In genomic region chr11:11978098-11978637, GRCh38 we compare ENCODE assay signal across 1 cellular context.
TF ChIP-seq lines count a peak whose summit lies in the region.

No MANE protein-coding gene starts in this region.

TF ChIP-seq in IMR-90, 13 proteins besides CTCF, POLR2A, EP300 and RAD21:
- no peak for TF ChIP-seq RCOR1 (IDR thresholded peaks at IDR 0.05; ENCODE audit: insufficient replicate concordance, low read length)
- TF ChIP-seq CHD1 (IDR thresholded peaks at IDR 0.05; ENCODE audit: low read depth, low read length): no peak
- TF ChIP-seq MAZ (IDR thresholded peaks at IDR 0.05; ENCODE audit: borderline replicate concordance, low read depth, low read length): no peak
- no peak for TF ChIP-seq FOS (IDR thresholded peaks at IDR 0.05; ENCODE audit: low read depth, low read length)
- no peak for TF ChIP-seq SMC3 (IDR thresholded peaks at IDR 0.05; ENCODE audit: low read depth, low read length)
- TF ChIP-seq MXI1 (IDR thresholded peaks at IDR 0.05; ENCODE audit: borderline replicate concordance, low read depth, low read length): no peak
